Comparison of ENCODE assay signal across 1 cellular context in the genomic region with DNA sequence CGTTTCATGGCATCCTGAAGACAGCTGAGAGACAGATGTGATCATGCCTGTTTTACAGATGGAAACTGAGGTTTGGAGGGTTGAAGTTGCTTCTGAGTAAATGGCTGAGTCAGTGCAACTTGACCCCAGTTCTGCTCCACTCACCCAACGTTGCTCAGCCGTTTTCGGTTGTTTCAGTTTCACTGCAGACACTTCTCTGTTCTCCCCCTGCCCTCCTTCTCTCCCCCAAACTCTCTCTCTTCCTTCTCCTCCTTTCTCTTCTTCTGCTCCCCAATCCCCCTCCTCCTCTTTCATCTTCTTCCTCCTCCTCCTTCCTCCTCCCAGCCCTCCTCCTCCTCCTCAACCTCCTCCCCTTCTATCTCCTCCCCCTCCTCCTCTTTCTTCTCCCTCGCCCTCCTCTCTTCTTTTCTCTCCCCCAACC.
TF ChIP-seq lines count a peak whose summit lies in the region.

No MANE protein-coding gene starts in this region.

TF ChIP-seq in K562, 482 proteins besides CTCF, POLR2A, EP300 and RAD21 (continued from another document and continues in another):
- TF ChIP-seq, protein P1, sequence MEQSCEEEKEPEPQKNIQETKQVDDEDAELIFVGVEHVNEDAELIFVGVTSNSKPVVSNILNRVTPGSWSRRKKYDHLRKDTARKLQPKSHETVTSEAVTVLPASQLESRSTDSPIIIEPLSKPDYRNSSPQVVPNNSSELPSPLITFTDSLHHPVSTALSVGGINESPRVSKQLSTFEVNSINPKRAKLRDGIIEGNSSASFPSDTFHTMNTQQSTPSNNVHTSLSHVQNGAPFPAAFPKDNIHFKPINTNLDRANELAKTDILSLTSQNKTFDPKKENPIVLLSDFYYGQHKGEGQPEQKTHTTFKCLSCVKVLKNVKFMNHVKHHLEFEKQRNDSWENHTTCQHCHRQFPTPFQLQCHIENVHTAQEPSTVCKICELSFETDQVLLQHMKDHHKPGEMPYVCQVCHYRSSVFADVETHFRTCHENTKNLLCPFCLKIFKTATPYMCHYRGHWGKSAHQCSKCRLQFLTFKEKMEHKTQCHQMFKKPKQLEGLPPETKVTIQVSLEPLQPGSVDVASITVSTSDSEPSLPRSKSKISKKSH (CRISPR knock-in tag; IDR thresholded peaks at IDR 0.05) = no peak
- TF ChIP-seq, protein P2, sequence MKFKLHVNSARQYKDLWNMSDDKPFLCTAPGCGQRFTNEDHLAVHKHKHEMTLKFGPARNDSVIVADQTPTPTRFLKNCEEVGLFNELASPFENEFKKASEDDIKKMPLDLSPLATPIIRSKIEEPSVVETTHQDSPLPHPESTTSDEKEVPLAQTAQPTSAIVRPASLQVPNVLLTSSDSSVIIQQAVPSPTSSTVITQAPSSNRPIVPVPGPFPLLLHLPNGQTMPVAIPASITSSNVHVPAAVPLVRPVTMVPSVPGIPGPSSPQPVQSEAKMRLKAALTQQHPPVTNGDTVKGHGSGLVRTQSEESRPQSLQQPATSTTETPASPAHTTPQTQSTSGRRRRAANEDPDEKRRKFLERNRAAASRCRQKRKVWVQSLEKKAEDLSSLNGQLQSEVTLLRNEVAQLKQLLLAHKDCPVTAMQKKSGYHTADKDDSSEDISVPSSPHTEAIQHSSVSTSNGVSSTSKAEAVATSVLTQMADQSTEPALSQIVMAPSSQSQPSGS (CRISPR knock-in tag; IDR thresholded peaks at IDR 0.05) = no peak
- TF ChIP-seq NFYB (IDR thresholded peaks at IDR 0.05; ENCODE audit: extremely low read depth, insufficient read length) = no peak
- TF ChIP-seq KAT2B (IDR thresholded peaks at IDR 0.05; ENCODE audit: low read depth, low read length) = no peak
- TF ChIP-seq ARID4B (CRISPR knock-in tag; IDR thresholded peaks at IDR 0.05) = no peak
- no peak for TF ChIP-seq NR4A1 (CRISPR knock-in tag; IDR thresholded peaks at IDR 0.05)
- TF ChIP-seq NR4A1 (tag; IDR thresholded peaks at IDR 0.05) = no peak
- peak; percentile 26 to 63; a peak in 1 of 4 replicates for TF ChIP-seq HDAC1 (IDR thresholded peaks at IDR 0.05)
- TF ChIP-seq ARNT (IDR thresholded peaks at IDR 0.05) = no peak
- TF ChIP-seq, protein P3, sequence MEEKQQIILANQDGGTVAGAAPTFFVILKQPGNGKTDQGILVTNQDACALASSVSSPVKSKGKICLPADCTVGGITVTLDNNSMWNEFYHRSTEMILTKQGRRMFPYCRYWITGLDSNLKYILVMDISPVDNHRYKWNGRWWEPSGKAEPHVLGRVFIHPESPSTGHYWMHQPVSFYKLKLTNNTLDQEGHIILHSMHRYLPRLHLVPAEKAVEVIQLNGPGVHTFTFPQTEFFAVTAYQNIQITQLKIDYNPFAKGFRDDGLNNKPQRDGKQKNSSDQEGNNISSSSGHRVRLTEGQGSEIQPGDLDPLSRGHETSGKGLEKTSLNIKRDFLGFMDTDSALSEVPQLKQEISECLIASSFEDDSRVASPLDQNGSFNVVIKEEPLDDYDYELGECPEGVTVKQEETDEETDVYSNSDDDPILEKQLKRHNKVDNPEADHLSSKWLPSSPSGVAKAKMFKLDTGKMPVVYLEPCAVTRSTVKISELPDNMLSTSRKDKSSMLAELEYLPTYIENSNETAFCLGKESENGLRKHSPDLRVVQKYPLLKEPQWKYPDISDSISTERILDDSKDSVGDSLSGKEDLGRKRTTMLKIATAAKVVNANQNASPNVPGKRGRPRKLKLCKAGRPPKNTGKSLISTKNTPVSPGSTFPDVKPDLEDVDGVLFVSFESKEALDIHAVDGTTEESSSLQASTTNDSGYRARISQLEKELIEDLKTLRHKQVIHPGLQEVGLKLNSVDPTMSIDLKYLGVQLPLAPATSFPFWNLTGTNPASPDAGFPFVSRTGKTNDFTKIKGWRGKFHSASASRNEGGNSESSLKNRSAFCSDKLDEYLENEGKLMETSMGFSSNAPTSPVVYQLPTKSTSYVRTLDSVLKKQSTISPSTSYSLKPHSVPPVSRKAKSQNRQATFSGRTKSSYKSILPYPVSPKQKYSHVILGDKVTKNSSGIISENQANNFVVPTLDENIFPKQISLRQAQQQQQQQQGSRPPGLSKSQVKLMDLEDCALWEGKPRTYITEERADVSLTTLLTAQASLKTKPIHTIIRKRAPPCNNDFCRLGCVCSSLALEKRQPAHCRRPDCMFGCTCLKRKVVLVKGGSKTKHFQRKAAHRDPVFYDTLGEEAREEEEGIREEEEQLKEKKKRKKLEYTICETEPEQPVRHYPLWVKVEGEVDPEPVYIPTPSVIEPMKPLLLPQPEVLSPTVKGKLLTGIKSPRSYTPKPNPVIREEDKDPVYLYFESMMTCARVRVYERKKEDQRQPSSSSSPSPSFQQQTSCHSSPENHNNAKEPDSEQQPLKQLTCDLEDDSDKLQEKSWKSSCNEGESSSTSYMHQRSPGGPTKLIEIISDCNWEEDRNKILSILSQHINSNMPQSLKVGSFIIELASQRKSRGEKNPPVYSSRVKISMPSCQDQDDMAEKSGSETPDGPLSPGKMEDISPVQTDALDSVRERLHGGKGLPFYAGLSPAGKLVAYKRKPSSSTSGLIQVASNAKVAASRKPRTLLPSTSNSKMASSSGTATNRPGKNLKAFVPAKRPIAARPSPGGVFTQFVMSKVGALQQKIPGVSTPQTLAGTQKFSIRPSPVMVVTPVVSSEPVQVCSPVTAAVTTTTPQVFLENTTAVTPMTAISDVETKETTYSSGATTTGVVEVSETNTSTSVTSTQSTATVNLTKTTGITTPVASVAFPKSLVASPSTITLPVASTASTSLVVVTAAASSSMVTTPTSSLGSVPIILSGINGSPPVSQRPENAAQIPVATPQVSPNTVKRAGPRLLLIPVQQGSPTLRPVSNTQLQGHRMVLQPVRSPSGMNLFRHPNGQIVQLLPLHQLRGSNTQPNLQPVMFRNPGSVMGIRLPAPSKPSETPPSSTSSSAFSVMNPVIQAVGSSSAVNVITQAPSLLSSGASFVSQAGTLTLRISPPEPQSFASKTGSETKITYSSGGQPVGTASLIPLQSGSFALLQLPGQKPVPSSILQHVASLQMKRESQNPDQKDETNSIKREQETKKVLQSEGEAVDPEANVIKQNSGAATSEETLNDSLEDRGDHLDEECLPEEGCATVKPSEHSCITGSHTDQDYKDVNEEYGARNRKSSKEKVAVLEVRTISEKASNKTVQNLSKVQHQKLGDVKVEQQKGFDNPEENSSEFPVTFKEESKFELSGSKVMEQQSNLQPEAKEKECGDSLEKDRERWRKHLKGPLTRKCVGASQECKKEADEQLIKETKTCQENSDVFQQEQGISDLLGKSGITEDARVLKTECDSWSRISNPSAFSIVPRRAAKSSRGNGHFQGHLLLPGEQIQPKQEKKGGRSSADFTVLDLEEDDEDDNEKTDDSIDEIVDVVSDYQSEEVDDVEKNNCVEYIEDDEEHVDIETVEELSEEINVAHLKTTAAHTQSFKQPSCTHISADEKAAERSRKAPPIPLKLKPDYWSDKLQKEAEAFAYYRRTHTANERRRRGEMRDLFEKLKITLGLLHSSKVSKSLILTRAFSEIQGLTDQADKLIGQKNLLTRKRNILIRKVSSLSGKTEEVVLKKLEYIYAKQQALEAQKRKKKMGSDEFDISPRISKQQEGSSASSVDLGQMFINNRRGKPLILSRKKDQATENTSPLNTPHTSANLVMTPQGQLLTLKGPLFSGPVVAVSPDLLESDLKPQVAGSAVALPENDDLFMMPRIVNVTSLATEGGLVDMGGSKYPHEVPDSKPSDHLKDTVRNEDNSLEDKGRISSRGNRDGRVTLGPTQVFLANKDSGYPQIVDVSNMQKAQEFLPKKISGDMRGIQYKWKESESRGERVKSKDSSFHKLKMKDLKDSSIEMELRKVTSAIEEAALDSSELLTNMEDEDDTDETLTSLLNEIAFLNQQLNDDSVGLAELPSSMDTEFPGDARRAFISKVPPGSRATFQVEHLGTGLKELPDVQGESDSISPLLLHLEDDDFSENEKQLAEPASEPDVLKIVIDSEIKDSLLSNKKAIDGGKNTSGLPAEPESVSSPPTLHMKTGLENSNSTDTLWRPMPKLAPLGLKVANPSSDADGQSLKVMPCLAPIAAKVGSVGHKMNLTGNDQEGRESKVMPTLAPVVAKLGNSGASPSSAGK (IDR thresholded peaks at IDR 0.05) = no peak
- TF ChIP-seq ZNF318 (IDR thresholded peaks at IDR 0.05; ENCODE audit: borderline replicate concordance in 1 of 2, low read depth in 1 of 2) = no peak
- TF ChIP-seq, protein P4, sequence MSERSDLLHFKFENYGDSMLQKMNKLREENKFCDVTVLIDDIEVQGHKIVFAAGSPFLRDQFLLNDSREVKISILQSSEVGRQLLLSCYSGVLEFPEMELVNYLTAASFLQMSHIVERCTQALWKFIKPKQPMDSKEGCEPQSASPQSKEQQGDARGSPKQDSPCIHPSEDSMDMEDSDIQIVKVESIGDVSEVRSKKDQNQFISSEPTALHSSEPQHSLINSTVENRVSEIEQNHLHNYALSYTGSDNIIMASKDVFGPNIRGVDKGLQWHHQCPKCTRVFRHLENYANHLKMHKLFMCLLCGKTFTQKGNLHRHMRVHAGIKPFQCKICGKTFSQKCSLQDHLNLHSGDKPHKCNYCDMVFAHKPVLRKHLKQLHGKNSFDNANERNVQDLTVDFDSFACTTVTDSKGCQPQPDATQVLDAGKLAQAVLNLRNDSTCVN (CRISPR knock-in tag; IDR thresholded peaks at IDR 0.05) = 0 out of 2 replicates have a peak, but pooled peaks have one; percentile 50
- peak; percentile 66; the same call in 1 of the 2 replicates for TF ChIP-seq MTA1 (IDR thresholded peaks at IDR 0.05; ENCODE audit: borderline replicate concordance)
- TF ChIP-seq ARHGAP35 (IDR thresholded peaks at IDR 0.05; ENCODE audit: partially characterized antibody) = peak; percentile 60
